16 cellular contexts compared by ENCODE assay signal in the genomic region with DNA sequence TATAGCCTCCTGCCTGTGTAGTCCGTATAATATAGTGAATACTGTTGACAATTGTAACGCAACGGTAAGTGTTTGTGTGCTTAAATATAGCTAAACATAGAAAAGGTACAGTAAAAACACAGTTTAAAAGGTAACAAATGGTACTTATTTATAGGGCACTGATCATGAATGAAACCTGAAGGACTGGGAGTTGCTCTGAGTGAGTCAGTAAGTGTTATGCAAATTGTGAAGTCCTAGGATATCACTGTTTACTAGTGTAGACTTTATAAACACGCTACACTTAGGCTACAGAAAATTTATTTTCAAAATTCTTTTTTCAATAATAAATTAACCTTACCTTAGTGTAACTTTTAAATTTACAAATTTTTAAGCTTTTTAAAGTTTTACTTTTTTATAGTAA.
DNase-seq lines count a peak whose midpoint lies in the region; ATAC-seq, FAIRE-seq and TF ChIP-seq lines count a peak whose summit lies in the region.
"Had no signal": no experiment of that assay in that cellular context is flagged by ENCODE, and none has a peak within 500 bp of the region (broad histone marks: within the 10 kb centered on the region; RNA-seq: fewer than 3 reads in every experiment).

No MANE protein-coding gene starts in this region.

- H3K27me3 ChIP-seq in GM23338 (ENCODE audit: insufficient read depth) = no peaks in the 10 kb centered on the region
- H3K27me3 ChIP-seq in psoas muscle (ENCODE audit: insufficient read depth in 3 of 3, low read length in 2 of 3) = no peaks in the 10 kb centered on the region

- peak; percentile 18 for FAIRE-seq in endometrium (lab: Jason Lieb, UNC)
- FAIRE-seq: GM19239 had no signal

- H3K4me1 ChIP-seq in GM23338 (ENCODE audit: insufficient read depth) (peaks cover 11% of the 10 kb centered on the region; the same call in 1 of the 2 replicates), psoas muscle (no peaks in the 10 kb centered on the region)

- H3K9me2 ChIP-seq in GM23338 (ENCODE audit: insufficient read depth) = no peaks in the 10 kb centered on the region

- H3K4me3 Mint-ChIP-seq in GM23338 = no peak overlapping the region
- H3K4me3 Mint-ChIP-seq: B cell; CD4-positive, alpha-beta T cell; HFFc6 had no signal

- ATAC-seq in GM23338 (no peak), GM19452 (IDR thresholded peaks at IDR 0.05; ENCODE audit: unreplicated experiment) (no peak), psoas muscle (no peak)

- H3K4me2 ChIP-seq in GM23338 = no peak overlapping the region

- H3K27ac ChIP-seq in GM23338 (ENCODE audit: low read depth) (no peak overlapping the region), psoas muscle (no peak overlapping the region)
- H3K27ac ChIP-seq: HL-60 had no signal

- intact Hi-C loops in psoas muscle (cut with DNase I) = no loop called here

- peaks cover 10% of the 10 kb centered on the region for H3K4me1 Mint-ChIP-seq in GM23338
- H3K4me1 Mint-ChIP-seq: B cell had no signal

- H3K36me3 Mint-ChIP-seq in GM23338 (ENCODE audit: low read depth) = no peaks in the 10 kb centered on the region

- DNase-seq in GM23338 (ENCODE audit: low spot score) (no peak), NCI-H748 treated with DMSO at 0.1 percent for 48 hours (lab: John Stamatoyannopoulos, UW) (peak; percentile 34), NCI-H187 (lab: John Stamatoyannopoulos, UW) (no peak), UCSD-AML1 (lab: John Stamatoyannopoulos, UW; ENCODE audit: unreplicated experiment) (no peak), psoas muscle (no peak)
- DNase-seq: C1 segment of cervical spinal cord; CD4-positive, alpha-beta T cell; DND-41; GF-D8; HCEC 1CT; HFFc6 had no signal

- H3K27me3 Mint-ChIP-seq in GM23338 (ENCODE audit: insufficient read depth, low read depth, poor library complexity) = no peaks in the 10 kb centered on the region
- H3K27me3 Mint-ChIP-seq: B cell; CD4-positive, alpha-beta T cell had no signal

- no peaks in the 10 kb centered on the region for H3K9me3 ChIP-seq in psoas muscle

- H2AFZ ChIP-seq in GM23338 = no peak overlapping the region

- H3K79me2 ChIP-seq in GM23338 (replicated peaks; ENCODE audit: insufficient read depth) = no peaks in the 10 kb centered on the region

- WGBS in psoas muscle, 3 donors = 94 to 96% (median 94%) methylated on average over 4 of the region's 4 CpGs

- no peaks in the 10 kb centered on the region for H3K9me3 Mint-ChIP-seq in GM23338

- peak overlapping the region; percentile 70; the same call in 1 of the 2 replicates for H3K27ac Mint-ChIP-seq in GM23338
- H3K27ac Mint-ChIP-seq: B cell; CD4-positive, alpha-beta T cell; HFFc6 had no signal

- H3F3A ChIP-seq in GM23338 (replicated peaks; ENCODE audit: low read depth) = no peaks in the 10 kb centered on the region

- no peaks in the 10 kb centered on the region for H3K36me3 ChIP-seq in GM23338 (ENCODE audit: insufficient read depth)
- no peaks in the 10 kb centered on the region for H3K36me3 ChIP-seq in psoas muscle (ENCODE audit: insufficient read depth in 1 of 2, low read depth in 1 of 2)

- H3K4me3 ChIP-seq in GM23338 (no peak overlapping the region), psoas muscle (no peak overlapping the region)

- TF ChIP-seq CTCF in GM23338 (conservative IDR thresholded peaks at IDR 0.05; ENCODE audit: low read depth in 2 of 2) (no peak), psoas muscle (IDR thresholded peaks at IDR 0.05) (no peak)

- no peaks in the 10 kb centered on the region for H4K20me1 ChIP-seq in GM23338 (replicated peaks; ENCODE audit: insufficient read depth)

TF ChIP-seq in GM23338, 12 proteins besides CTCF, POLR2A, EP300 and RAD21 (continues in another document):
- TF ChIP-seq ZNF331 (CRISPR knock-in tag; IDR thresholded peaks at IDR 0.05; ENCODE audit: low read depth) = no peak
- no peak for TF ChIP-seq JUNB (IDR thresholded peaks at IDR 0.05; ENCODE audit: unreplicated experiment)
- no peak for TF ChIP-seq REST (IDR thresholded peaks at IDR 0.05; ENCODE audit: unreplicated experiment)
- no peak for TF ChIP-seq EZH2phosphoT487 (IDR thresholded peaks at IDR 0.05; ENCODE audit: unreplicated experiment)
- no peak for TF ChIP-seq STAT1 (IDR thresholded peaks at IDR 0.05; ENCODE audit: unreplicated experiment)
- no peak for TF ChIP-seq POLR2AphosphoS5 (IDR thresholded peaks at IDR 0.05; ENCODE audit: low read depth)
- no peak for TF ChIP-seq ZNF114 (CRISPR knock-in tag; IDR thresholded peaks at IDR 0.05)
- TF ChIP-seq ETS1 (IDR thresholded peaks at IDR 0.05) = no peak
- TF ChIP-seq EZH2 (IDR thresholded peaks at IDR 0.05; ENCODE audit: low read depth, unreplicated experiment) = no peak
